ENCODE assay signal across 19 cellular contexts in genomic region chr9:134728801-134729495, GRCh38.
"Had no signal": no experiment of that assay in that cellular context is flagged by ENCODE, and none has a peak within 500 bp of the region (broad histone marks: within the 10 kb centered on the region; RNA-seq: fewer than 3 reads in every experiment).

No MANE protein-coding gene starts in this region.

- H3K4me3 Mint-ChIP-seq: activated CD4-positive, alpha-beta T cell treated with anti-CD3 and anti-CD28 coated beads for 36 hours; activated T-helper 1 cell treated with anti-CD3 and anti-CD28 coated beads, Interleukin-12 subunit alpha, Interleukin-12 subunit beta, Interleukin-2, Interleukin-4 antibody, amounts not matched to agents 30 ng/mL and 10 ng/mL and 1 ng/mL, durations not matched to agents 14 hours and 24 hours and 36 hours; memory B cell; T-helper 2 cell treated with Interferon-gamma antibody and Interleukin-4, amounts not matched to agents 5 μg/mL and 100 μg/mL, for 36 hours had no signal

- DNase-seq: activated CD4-positive, alpha-beta T cell treated with anti-CD3 and anti-CD28 coated beads for 36 hours; activated CD4-positive, alpha-beta T cell treated with anti-CD3 and anti-CD28 coated beads, Interleukin-2, amount 50 U/mL, for 48 hours; activated gamma-delta T cell treated with Interleukin-2 at 50 U/mL for 16 hours; adrenal gland; dorsolateral prefrontal cortex; foreskin keratinocyte; head of caudate nucleus; naive B cell; ovary; stimulated activated CD8-positive, alpha-beta memory T cell treated with anti-CD3 and anti-CD28 coated beads, Interleukin-4, amount 100 ng/mL, for 48 hours; stimulated activated naive CD4-positive, alpha-beta T cell treated with Interleukin-2 at 50 U/mL for 16 hours; trophoblast cell had no signal

- H3K27ac Mint-ChIP-seq: activated CD4-positive, alpha-beta T cell treated with anti-CD3 and anti-CD28 coated beads for 36 hours; activated naive CD4-positive, alpha-beta T cell treated with anti-CD3 and anti-CD28 coated beads, Interleukin-2, amount 50 U/mL, for 72 hours; activated T-helper 1 cell treated with anti-CD3 and anti-CD28 coated beads, Interleukin-12 subunit alpha, Interleukin-12 subunit beta, Interleukin-2, Interleukin-4 antibody, amounts not matched to agents 30 ng/mL and 10 ng/mL and 1 ng/mL, durations not matched to agents 14 hours and 24 hours and 36 hours; memory B cell; naive B cell; T-helper 2 cell treated with Interferon-gamma antibody and Interleukin-4, amounts not matched to agents 5 μg/mL and 100 μg/mL, for 36 hours had no signal

- ATAC-seq: activated CD4-positive, alpha-beta T cell treated with anti-CD3 and anti-CD28 coated beads for 36 hours; activated naive CD4-positive, alpha-beta T cell treated with anti-CD3 and anti-CD28 coated beads, Interleukin-2, amount 50 U/mL, for 72 hours; foreskin keratinocyte; mucosa of descending colon; psoas muscle; sciatic nerve had no signal

- H3K36me3 Mint-ChIP-seq: memory B cell, naive B cell had no signal

- H3K4me1 Mint-ChIP-seq: memory B cell had no signal

- H3K9me3 Mint-ChIP-seq: activated T-helper 1 cell treated with anti-CD3 and anti-CD28 coated beads, Interleukin-12 subunit alpha, Interleukin-12 subunit beta, Interleukin-2, Interleukin-4 antibody, amounts not matched to agents 30 ng/mL and 10 ng/mL and 1 ng/mL, durations not matched to agents 14 hours and 24 hours and 36 hours; T-helper 2 cell treated with Interferon-gamma antibody and Interleukin-4, amounts not matched to agents 5 μg/mL and 100 μg/mL, for 36 hours had no signal
